ENCODE assay signal across 23 cellular contexts in the genomic region with DNA sequence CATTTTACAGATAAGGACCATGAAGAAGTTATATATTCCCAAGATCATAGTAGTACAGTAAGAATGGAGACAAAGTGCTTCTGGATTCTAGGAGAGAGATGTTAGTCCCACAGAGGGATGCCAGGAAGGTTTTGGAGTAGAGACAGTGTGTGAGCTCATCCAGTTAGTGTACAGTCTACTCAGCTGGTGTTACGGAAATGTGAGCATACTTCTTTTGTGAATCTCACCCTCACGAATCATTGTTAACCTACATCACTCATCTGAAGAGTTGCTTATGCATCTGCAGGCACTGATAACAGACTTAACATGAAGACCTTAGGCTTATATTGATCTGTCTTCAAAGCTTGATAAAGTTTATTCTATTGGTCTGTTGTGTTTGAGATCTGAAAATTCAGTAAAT.
"Had no signal": no experiment of that assay in that cellular context is flagged by ENCODE, and none has a peak within 500 bp of the region (broad histone marks: within the 10 kb centered on the region; RNA-seq: fewer than 3 reads in every experiment).

No MANE protein-coding gene starts in this region.

- DNase-seq: activated B cell treated with CpG ODN at 0.5 μM for 24 hours; activated CD4-positive, alpha-beta T cell treated with anti-CD3 and anti-CD28 coated beads, Interleukin-2, amount 50 U/mL, for 1 hour; activated naive CD4-positive, alpha-beta T cell; activated T-cell treated with anti-CD3 and anti-CD28 coated beads for 4 hours; activated T-cell treated with anti-CD3 and anti-CD28 coated beads, Interleukin-2, amount 50 U/mL, for 72 hours; endodermal cell; esophagus squamous epithelium; foreskin melanocyte; left cardiac atrium; mammary epithelial cell; ovary; retina; stimulated activated CD4-positive, alpha-beta T cell treated with anti-CD3 and anti-CD28 coated beads, Interleukin-12 subunit alpha, Interleukin-12 subunit beta, amount 100 ng/mL, for 4 hours; stimulated activated CD4-positive, alpha-beta T cell treated with anti-CD3 and anti-CD28 coated beads, Interleukin-4, amount 100 ng/mL, for 1 hour; T-helper 17 cell had no signal

- H3K27ac ChIP-seq: breast epithelium, esophagus squamous epithelium, neutrophil, ovary, prostate gland, skin epidermis, thoracic aorta had no signal

- H3K4me1 ChIP-seq: breast epithelium, esophagus squamous epithelium, prostate gland had no signal

- H3K9me3 ChIP-seq: breast epithelium, esophagus squamous epithelium, neutrophil, ovary, prostate gland, thoracic aorta had no signal

- H3K36me3 ChIP-seq: breast epithelium, esophagus squamous epithelium, neutrophil, ovary, prostate gland, thoracic aorta had no signal

- ATAC-seq: activated naive CD4-positive, alpha-beta T cell treated with anti-CD3 and anti-CD28 coated beads, Interleukin-2, amount 50 U/mL, for 72 hours; activated T-cell treated with anti-CD3 and anti-CD28 coated beads, Interleukin-2, amount 50 U/mL, for 72 hours; sciatic nerve; stimulated activated effector memory CD8-positive, alpha-beta T cell treated with anti-CD3 and anti-CD28 coated beads, Interleukin-12 subunit alpha, Interleukin-12 subunit beta, amount 100 ng/mL, for 72 hours; T-helper 17 cell had no signal

- H3K27me3 ChIP-seq: breast epithelium, esophagus squamous epithelium, neutrophil, ovary had no signal

- H3K4me3 ChIP-seq: breast epithelium, esophagus squamous epithelium, ovary, prostate gland, skin epidermis, thoracic aorta had no signal
